ENCODE assay signal across 1 cellular context in the genomic region with DNA sequence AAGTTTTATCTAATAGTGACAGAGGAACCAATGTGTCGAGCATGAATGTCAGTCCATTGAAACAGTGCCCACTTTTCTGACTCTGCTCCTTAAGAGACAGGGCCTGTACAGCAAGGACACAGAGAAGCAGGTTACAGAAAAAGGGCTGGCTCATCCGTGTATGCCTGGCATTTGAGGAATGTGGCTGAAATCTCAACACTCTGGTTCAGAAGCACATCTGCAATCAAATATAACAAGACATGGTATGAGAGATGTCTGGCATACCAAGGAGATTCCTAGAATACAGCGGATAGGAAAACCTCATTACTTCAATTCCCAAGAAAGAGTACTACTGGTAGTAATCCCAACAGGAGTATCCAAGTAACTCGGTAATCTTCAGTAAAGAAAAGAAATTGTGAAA.
A peak's percentile ranks its signal among the peaks of the same experiment; 100 is the strongest.
TF ChIP-seq lines count a peak whose summit lies in the region.

No MANE protein-coding gene starts in this region.

TF ChIP-seq in H1, 55 proteins besides CTCF, POLR2A, EP300 and RAD21:
- TF ChIP-seq KDM5A (IDR thresholded peaks at IDR 0.05; ENCODE audit: low read length) (no peak), TEAD4 (IDR thresholded peaks at IDR 0.05; ENCODE audit: low read depth, low read length) (peak; percentile 95)
TF ChIP-seq in H1: peak in this region for 1.
